8 cellular contexts compared by ENCODE assay signal in genomic region chr1:40450491-40451237, GRCh38. TPM values are rescaled to one million over a fixed set of nuclear protein-coding genes. Genes with fewer than 3 reads are reported as not detected.
DNase-seq lines count a peak whose midpoint lies in the region; ATAC-seq and TF ChIP-seq lines count a peak whose summit lies in the region.

No MANE protein-coding gene starts in this region.

- peaks cover 19% of the 10 kb centered on the region for H3K4me1 ChIP-seq in OCI-LY7 (ENCODE audit: insufficient read depth, low read length, poor library complexity, severe bottlenecking)
- H3K4me1 ChIP-seq in gastroesophageal sphincter, result peaks cover 0 to 15% (median 0%) of the 10 kb centered on the region in 3 donors
- H3K4me1 ChIP-seq in testis, result no peaks in the 10 kb centered on the region

- TF ChIP-seq CTCF in OCI-LY7 (conservative IDR thresholded peaks at IDR 0.05; ENCODE audit: low read length) (0 out of 2 replicates have a peak, but pooled peaks have one; percentile 9), gastroesophageal sphincter (IDR thresholded peaks at IDR 0.05) (no peak), osteocyte (IDR thresholded peaks at IDR 0.05) (no peak), testis (IDR thresholded peaks at IDR 0.05) (no peak)

- H3K9me2 ChIP-seq in OCI-LY7 (ENCODE audit: insufficient read depth, low read length), result no peaks in the 10 kb centered on the region

- H3K27me3 Mint-ChIP-seq in osteocyte (ENCODE audit: unreplicated experiment), result no peaks in the 10 kb centered on the region

- H3K9me3 ChIP-seq in OCI-LY7 (ENCODE audit: low read length) (peaks cover 35% of the 10 kb centered on the region; the same call in 1 of the 2 replicates), gastroesophageal sphincter (peaks cover 0 to 18% (median 0%) of the 10 kb centered on the region in 3 donors), testis (no peaks in the 10 kb centered on the region)

- H3K9me3 Mint-ChIP-seq in osteocyte (ENCODE audit: unreplicated experiment), result peaks cover 25% of the 10 kb centered on the region

- peak overlapping the region; percentile 75 for H3K27ac ChIP-seq in OCI-LY7 (ENCODE audit: low read depth, low read length, poor library complexity, severe bottlenecking)
- peak overlapping the region; percentile 46 to 86 (median 83) for H3K27ac ChIP-seq in gastroesophageal sphincter
- peak overlapping the region; percentile 79 to 80 for H3K27ac ChIP-seq in testis

- DNase-seq in NCI-H2029 treated with DMSO at 0.1 percent for 48 hours (lab: John Stamatoyannopoulos, UW) (peak; percentile 98), NCI-H2029 (lab: John Stamatoyannopoulos, UW) (no peak), OCI-LY7 (ENCODE audit: low spot score) (peak; percentile 69), osteocyte (ENCODE audit: extremely low spot score, unreplicated experiment) (no peak), testis (peak; percentile 15)
- peak; percentile 94 for DNase-seq in activated effector memory CD4-positive, alpha-beta T cell treated with anti-CD3 and anti-CD28 coated beads, Interleukin-2, amount 50 U/mL, for 16 hours

- H3K4me2 ChIP-seq in OCI-LY7 (ENCODE audit: low read length), result peak overlapping the region; percentile 94

- intact Hi-C loops in OCI-LY7 (cut with micrococcal nuclease; ENCODE audit: unreplicated experiment), result no loop called here
- intact Hi-C loops in testis (cut with DNase I; ENCODE audit: low total_unique reads), result no loop called here

- CTCF ChIA-PET in OCI-LY7 (lab: Charles Lee; ENCODE audit: unreplicated experiment), result interaction anchor here (0.7 to 1.3 kb wide), 3 partner anchors 13 to 377 kb away, joined by 3 read pairs; no protein-coding TSS in a partner anchor

- ATAC-seq in HG03095 (IDR thresholded peaks at IDR 0.05; ENCODE audit: unreplicated experiment), result peak; percentile 24
- ATAC-seq in gastroesophageal sphincter, result peak; percentile 11

- peaks cover 36% of the 10 kb centered on the region for H3K36me3 Mint-ChIP-seq in osteocyte (ENCODE audit: unreplicated experiment)

- H3K27ac Mint-ChIP-seq in osteocyte (ENCODE audit: unreplicated experiment), result peak overlapping the region; percentile 94

- H3K36me3 ChIP-seq in OCI-LY7 (ENCODE audit: insufficient read depth, low read length) (peaks cover 37% of the 10 kb centered on the region), gastroesophageal sphincter (peaks cover 0 to 13% of the 10 kb centered on the region in 2 donors), testis (ENCODE audit: low read depth, missing control alignments) (no peaks in the 10 kb centered on the region)

- H3K27me3 ChIP-seq in gastroesophageal sphincter (no peaks in the 10 kb centered on the region), testis (no peaks in the 10 kb centered on the region)

- POLR2A ChIA-PET in OCI-LY7 (lab: Charles Lee), result interaction anchor here (0.5 to 1.7 kb wide), 17 partner anchors 10 to 743 kb away, joined by 3 to 6 read pairs (median 4); partner anchors contain the start of genes EXO5 and ZNF684

- no peaks in the 10 kb centered on the region for H4K20me1 ChIP-seq in OCI-LY7 (ENCODE audit: insufficient read depth, low read length)

- peak overlapping the region; percentile 78 for H2AFZ ChIP-seq in OCI-LY7 (ENCODE audit: low read length)

- BruUV-seq in OCI-LY7 (replicated peaks; lab: Mats Ljungman, UMichigan), result TSS peak; percentile 85

- H3K79me2 ChIP-seq in OCI-LY7 (ENCODE audit: insufficient read depth, low read depth, low read length), result peaks cover 23% of the 10 kb centered on the region; the same call in 1 of the 2 replicates

- WGBS in gastroesophageal sphincter (ENCODE audit: low coverage in 1 of 2), 2 donors, result 3 to 33% methylated on average over 2 to 7 of the region's 22 CpGs
- WGBS in testis, 2 donors, result 11 to 14% methylated on average over 22 of the region's 22 CpGs

- peaks cover 18% of the 10 kb centered on the region for H3K4me1 Mint-ChIP-seq in osteocyte (ENCODE audit: unreplicated experiment)

- no peak for TF ChIP-seq EP300 in gastroesophageal sphincter (IDR thresholded peaks at IDR 0.05)

- H3K4me3 Mint-ChIP-seq in osteocyte (ENCODE audit: unreplicated experiment), result peak overlapping the region; percentile 87

- TF ChIP-seq POLR2A in gastroesophageal sphincter (IDR thresholded peaks at IDR 0.05) (no peak), testis (IDR thresholded peaks at IDR 0.05) (no peak)

- H3K4me3 ChIP-seq in OCI-LY7 (ENCODE audit: low read depth, low read length, poor library complexity, severe bottlenecking), result peak overlapping the region; percentile 81
- peak overlapping the region; percentile 77 to 89 for H3K4me3 ChIP-seq in gastroesophageal sphincter
- H3K4me3 ChIP-seq in testis, result peak overlapping the region; percentile 66 to 67

RNA-seq across cellular contexts. Expression of gene ZFP69B, which starts 0.4 kb away (rescaled TPM):
- total RNA-seq in OCI-LY7 (2014; rRNA removed; shearing (Covaris generic)), result 12.7 and 18.2 TPM in 2 replicates
- total RNA-seq in OCI-LY7 (2022), result 26.8 and 28.3 TPM in 2 replicates
- total RNA-seq in gastroesophageal sphincter, result 1 to 10 TPM in 2 of 4 donors, under 1 TPM in 1, not detected in 1; 0.54 to 1.4 (median 1.2) TPM
- total RNA-seq in osteocyte, result 6.7 TPM in 2 replicates
- total RNA-seq in testis, result 1 to 10 TPM; 4.2 to 4.6 TPM
- 3.0 TPM for polyA plus RNA-seq in testis (ENCODE audit: insufficient read depth, low read depth, low replicate concordance)

RNA-seq across cellular contexts. Expression of gene ZFP69, which starts 26.4 kb away (rescaled TPM):
- 4.3 and 4.8 TPM in 2 replicates for total RNA-seq in OCI-LY7 (2014; rRNA removed; shearing (Covaris generic))
- total RNA-seq in OCI-LY7 (2022) (5.6 and 6.2 TPM in 2 replicates), gastroesophageal sphincter (1 to 10 TPM; 2.0 to 6.1 (median 4.2) TPM), osteocyte (3.7 and 4.9 TPM in 2 replicates), testis (1 to 10 TPM; 6.7 to 9.3 TPM)
- polyA plus RNA-seq in testis (ENCODE audit: insufficient read depth, low read depth, low replicate concordance), result 5.4 TPM

RNA-seq across cellular contexts. Expression of gene EXO5, which starts 57.9 kb away (rescaled TPM):
- 11.2 and 12.2 TPM in 2 replicates for total RNA-seq in OCI-LY7 (2014; rRNA removed; shearing (Covaris generic))
- total RNA-seq in OCI-LY7 (2022) (10.2 and 12.7 TPM in 2 replicates), gastroesophageal sphincter (1 to 10 TPM; 5.4 to 8.8 (median 8.0) TPM), osteocyte (9.7 and 10.0 TPM in 2 replicates), testis (10 to 100 TPM in 1 of 2 donors, 1 to 10 TPM in 1; 9.4 to 10.9 TPM)
- 8.4 TPM for polyA plus RNA-seq in testis (ENCODE audit: insufficient read depth, low read depth, low replicate concordance)

Comparison
In these comparisons a context has a peak if more than half of its experiments do, and no peak if none do; other contexts are left out.
1. DNase-seq: peak in NCI-H2029 treated with DMSO at 0.1 percent for 48 hours (single experiment), OCI-LY7 (single experiment), activated effector memory CD4-positive, alpha-beta T cell treated with anti-CD3 and anti-CD28 coated beads, Interleukin-2, amount 50 U/mL, for 16 hours (single experiment) and testis (single experiment); none in NCI-H2029 (single experiment) and osteocyte (single experiment).
2. Peak in every context shown above with its lines, with median percentiles within 50 percentile points of each other: H3K27ac ChIP-seq and H3K4me3 ChIP-seq.